In the genomic region with DNA sequence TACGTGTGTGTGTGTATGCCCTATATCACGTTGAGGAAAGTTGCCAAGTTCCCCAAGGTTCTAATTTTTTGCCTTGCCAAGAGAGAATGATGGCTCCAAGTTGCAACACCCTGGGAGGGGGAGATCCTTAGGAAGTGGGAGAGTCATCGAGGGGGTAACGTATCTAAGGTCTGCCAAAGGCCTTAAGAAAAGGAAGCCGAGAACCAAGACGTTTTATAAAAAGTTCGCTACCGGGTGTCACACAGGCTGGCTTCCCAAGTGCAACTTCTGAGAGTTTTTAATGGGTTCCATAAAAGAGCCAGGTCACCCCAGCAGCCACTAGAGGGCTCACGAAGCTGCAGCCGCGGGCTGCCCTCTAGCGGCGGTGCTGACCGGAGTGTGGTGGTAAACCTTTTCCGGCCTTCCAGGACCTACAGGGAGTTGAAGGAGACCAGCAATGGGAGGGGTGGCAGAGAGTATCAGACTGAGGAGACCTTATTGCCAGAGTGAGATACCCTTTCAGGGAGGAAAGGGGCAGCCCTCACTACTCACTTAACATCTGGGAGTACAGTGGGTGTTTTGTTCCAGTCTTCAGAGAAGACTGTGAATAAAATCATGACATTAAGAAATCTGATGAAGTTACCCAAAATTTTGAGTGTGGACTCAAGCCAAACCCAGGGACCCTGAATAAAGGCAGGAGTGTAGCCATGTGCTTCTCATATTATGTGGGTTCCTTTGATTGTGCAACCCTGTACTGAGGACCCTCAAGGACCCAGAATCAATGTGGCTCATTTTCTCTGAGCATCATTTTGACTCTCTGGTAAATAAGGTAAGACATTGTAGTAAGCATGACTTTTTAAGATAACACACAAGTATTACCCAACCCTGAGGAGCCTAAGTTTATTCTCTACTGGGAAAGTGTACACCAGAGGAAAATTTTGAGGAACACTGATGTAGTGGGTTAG, we compare ENCODE assay signal across 8 cellular contexts. TPM values are rescaled to one million over a fixed set of nuclear protein-coding genes. Genes with fewer than 3 reads are reported as not detected.
DNase-seq lines count a peak whose midpoint lies in the region; ATAC-seq and TF ChIP-seq lines count a peak whose summit lies in the region.

No MANE protein-coding gene starts in this region.

- DNase-seq in A172 (ENCODE audit: low spot score) (peak; percentile 84), NCI-H2029 (lab: John Stamatoyannopoulos, UW) (peak; percentile 54), T-helper 22 cell (ENCODE audit: low read depth) (peak; percentile 69), astrocyte of the cerebellum (ENCODE audit: low read depth) (peak; percentile 71), iPS DF 19.7 (ENCODE audit: low read depth, low spot score) (peak; percentile 70), skeletal muscle cell (ENCODE audit: low read depth) (peak; percentile 43)

- H3K4me3 ChIP-seq in astrocyte of the cerebellum (ENCODE audit: low read depth, low read length), result no peak overlapping the region
- peak overlapping the region; percentile 20 for H3K4me3 ChIP-seq in skeletal muscle cell (ENCODE audit: low read depth, low read length)

- TF ChIP-seq CTCF in astrocyte of the cerebellum (IDR thresholded peaks at IDR 0.05; ENCODE audit: low read depth, low read length, missing control alignments), result peak; percentile 100

- in situ Hi-C loops in astrocyte of the cerebellum (cut with HindIII; ENCODE audit: low sequenced_read_pairs), result loop anchor here (5.0 kb wide), 1 partner anchor 34 kb away; no protein-coding TSS in a partner anchor

- ATAC-seq in GM18511 (IDR thresholded peaks at IDR 0.05; ENCODE audit: unreplicated experiment) (peak; percentile 73), HG02981 (IDR thresholded peaks at IDR 0.05; ENCODE audit: unreplicated experiment) (peak; percentile 57)

RNA-seq across cellular contexts. Expression of a gene that starts 2.5 kb away (rescaled TPM):
- 2.9 and 3.5 TPM in 2 replicates for total RNA-seq in A172 (2014; rRNA removed; shearing (Covaris generic))
